ENCODE assay signal across 31 cellular contexts in the genomic region with DNA sequence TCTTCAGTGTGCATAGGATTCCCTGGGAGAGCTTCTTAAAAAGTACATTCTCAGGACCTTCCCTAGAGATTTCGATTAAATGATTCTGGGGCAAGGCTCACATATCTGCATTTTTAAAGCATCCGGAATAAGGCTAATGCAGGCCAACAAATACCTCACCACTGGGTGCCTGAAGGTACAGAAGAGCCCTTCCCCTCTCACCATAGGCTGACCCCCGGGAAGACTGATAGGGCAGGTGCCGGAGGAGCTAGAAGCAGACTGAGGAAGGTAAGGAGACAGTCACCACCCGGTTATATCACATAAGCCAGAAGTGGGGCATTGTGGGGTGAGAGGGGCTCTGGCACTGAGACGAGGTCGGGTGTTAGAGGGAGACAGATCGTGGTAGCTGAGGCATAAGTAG.
"Had no signal": no experiment of that assay in that cellular context is flagged by ENCODE, and none has a peak within 500 bp of the region (broad histone marks: within the 10 kb centered on the region; RNA-seq: fewer than 3 reads in every experiment).

No MANE protein-coding gene starts in this region.

- H3K9me3 Mint-ChIP-seq: activated B cell treated with CpG ODN at 0.5 μM for 24 hours; activated CD8-positive, alpha-beta T cell treated with anti-CD3 and anti-CD28 coated beads for 36 hours; activated T-cell treated with anti-CD3 and anti-CD28 coated beads, Interleukin-2, amount 50 U/mL, for 4 hours; activated T-helper 17 cell treated with anti-CD3 and anti-CD28 coated beads, Interleukin-2, amount 50 U/mL, for 72 hours; dendritic cell treated with granulocyte-macrophage colony-stimulating factor and Interleukin-4, amounts not matched to agents 40 ng/mL and 50 ng/mL, for 4 days had no signal

- H3K27ac Mint-ChIP-seq: activated B cell treated with CpG ODN at 0.5 μM for 24 hours; activated CD8-positive, alpha-beta T cell treated with anti-CD3 and anti-CD28 coated beads for 36 hours; activated naive CD8-positive, alpha-beta T cell; activated T-helper 17 cell treated with anti-CD3 and anti-CD28 coated beads, Interleukin-2, amount 50 U/mL, for 72 hours; dendritic cell treated with granulocyte-macrophage colony-stimulating factor and Interleukin-4, amounts not matched to agents 40 ng/mL and 50 ng/mL, for 4 days; effector memory CD8-positive, alpha-beta T cell had no signal

- H3K4me3 Mint-ChIP-seq: activated B cell treated with CpG ODN at 0.5 μM for 24 hours; activated CD8-positive, alpha-beta T cell treated with anti-CD3 and anti-CD28 coated beads for 36 hours; activated naive CD8-positive, alpha-beta T cell; activated T-cell treated with anti-CD3 and anti-CD28 coated beads, Interleukin-2, amount 50 U/mL, for 4 hours; activated T-helper 17 cell treated with anti-CD3 and anti-CD28 coated beads, Interleukin-2, amount 50 U/mL, for 72 hours; dendritic cell treated with granulocyte-macrophage colony-stimulating factor and Interleukin-4, amounts not matched to agents 40 ng/mL and 50 ng/mL, for 4 days; effector memory CD8-positive, alpha-beta T cell had no signal

- H3K9me3 ChIP-seq: body of pancreas, breast epithelium, esophagus muscularis mucosa, gastroesophageal sphincter had no signal

- H3K4me1 ChIP-seq: body of pancreas, breast epithelium, esophagus muscularis mucosa, gastroesophageal sphincter had no signal

- H3K27ac ChIP-seq: body of pancreas, breast epithelium, cardiac muscle cell, coronary artery, dorsolateral prefrontal cortex, esophagus muscularis mucosa, gastroesophageal sphincter had no signal

- H3K36me3 Mint-ChIP-seq: activated naive CD8-positive, alpha-beta T cell had no signal

- DNase-seq: activated B cell treated with CpG ODN at 0.5 μM for 24 hours; activated CD4-positive, alpha-beta T cell treated with anti-CD3 and anti-CD28 coated beads for 48 hours; activated CD4-positive, alpha-beta T cell treated with anti-CD3 and anti-CD28 coated beads, Interleukin-2, amount 50 U/mL, for 1 hour; activated CD4-positive, alpha-beta T cell treated with anti-CD3 and anti-CD28 coated beads, Interleukin-2, amount 50 U/mL, for 48 hours; activated CD8-positive, alpha-beta memory T cell treated with anti-CD3 and anti-CD28 coated beads for 24 hours; activated CD8-positive, alpha-beta T cell treated with anti-CD3 and anti-CD28 coated beads for 36 hours; activated effector memory CD4-positive, alpha-beta T cell treated with Interleukin-2 at 50 U/mL for 16 hours; activated gamma-delta T cell treated with Interleukin-2 at 50 U/mL for 16 hours; activated naive CD4-positive, alpha-beta T cell treated with anti-CD3 and anti-CD28 coated beads, Interleukin-2, amount 50 U/mL, for 16 hours; activated naive CD4-positive, alpha-beta T cell treated with Interleukin-2 at 50 U/mL for 16 hours; activated T-cell treated with anti-CD3 and anti-CD28 coated beads, Interleukin-2, amount 50 U/mL, for 4 hours; amniotic stem cell; anterior cingulate cortex; body of pancreas; central memory CD4-positive, alpha-beta T cell; cerebellar nuclear complex; dorsolateral prefrontal cortex; effector CD4-positive, alpha-beta T cell; effector memory CD8-positive, alpha-beta T cell; erythroblast; foreskin melanocyte; T-helper 2 cell had no signal

- H3K27me3 ChIP-seq: body of pancreas, breast epithelium, cardiac muscle cell, dorsolateral prefrontal cortex, esophagus muscularis mucosa, gastroesophageal sphincter had no signal

- H3K4me1 Mint-ChIP-seq: activated B cell treated with CpG ODN at 0.5 μM for 24 hours; activated T-helper 17 cell treated with anti-CD3 and anti-CD28 coated beads, Interleukin-2, amount 50 U/mL, for 72 hours had no signal

- H3K27me3 Mint-ChIP-seq: activated B cell treated with CpG ODN at 0.5 μM for 24 hours; dendritic cell treated with granulocyte-macrophage colony-stimulating factor and Interleukin-4, amounts not matched to agents 40 ng/mL and 50 ng/mL, for 4 days had no signal

- ATAC-seq: activated CD4-positive, CD25-positive, alpha-beta regulatory T cell treated with anti-CD3 and anti-CD28 coated beads, Interleukin-2, amount 50 U/mL, for 24 hours; activated CD8-positive, alpha-beta T cell treated with anti-CD3 and anti-CD28 coated beads for 36 hours; activated T-cell treated with anti-CD3 and anti-CD28 coated beads, Interleukin-2, amount 50 U/mL, for 4 hours; activated T-helper 17 cell treated with anti-CD3 and anti-CD28 coated beads, Interleukin-2, amount 50 U/mL, for 72 hours; body of pancreas; effector memory CD8-positive, alpha-beta T cell; gastroesophageal sphincter had no signal

- H3K36me3 ChIP-seq: breast epithelium, cardiac muscle cell, esophagus muscularis mucosa, gastroesophageal sphincter had no signal

- H3K4me3 ChIP-seq: body of pancreas, breast epithelium, cardiac muscle cell, coronary artery, dorsolateral prefrontal cortex, esophagus muscularis mucosa, gastroesophageal sphincter had no signal
